ENCODE assay signal across 1 cellular context in the genomic region with DNA sequence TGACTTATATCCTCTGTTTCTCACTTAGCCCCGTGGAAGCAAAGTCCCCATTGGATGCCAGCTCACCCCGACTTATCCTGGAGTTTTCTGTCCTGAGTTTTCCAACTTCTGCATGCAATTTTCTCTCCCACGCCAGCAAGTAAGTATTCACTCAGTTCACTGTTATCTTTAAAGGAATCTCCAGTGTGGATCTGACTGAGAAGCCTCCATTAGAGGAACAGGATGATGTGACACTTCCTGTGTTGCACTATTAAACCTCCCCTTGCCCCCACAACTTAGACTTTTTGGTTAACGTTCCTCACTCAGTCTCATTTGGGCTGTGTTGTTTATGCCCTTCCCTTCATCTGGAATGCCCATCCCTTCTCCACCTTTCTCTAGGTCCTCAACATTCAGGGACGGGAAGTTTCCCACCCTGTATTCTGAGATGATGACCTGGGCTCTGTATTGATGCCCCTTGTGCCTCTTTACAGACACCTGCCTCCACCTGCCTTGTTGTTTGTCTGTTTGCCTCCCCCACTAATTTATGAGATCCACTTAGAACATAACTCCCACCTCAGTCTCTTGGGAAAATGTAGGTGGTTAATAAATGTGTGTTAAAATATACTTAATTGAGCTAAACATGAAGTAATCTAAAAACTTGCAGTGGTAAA.
TF ChIP-seq lines count a peak whose summit lies in the region.

No MANE protein-coding gene starts in this region.

TF ChIP-seq in GM12878, 131 proteins besides CTCF, POLR2A, EP300 and RAD21 (continued from another document):
- TF ChIP-seq, protein P1, sequence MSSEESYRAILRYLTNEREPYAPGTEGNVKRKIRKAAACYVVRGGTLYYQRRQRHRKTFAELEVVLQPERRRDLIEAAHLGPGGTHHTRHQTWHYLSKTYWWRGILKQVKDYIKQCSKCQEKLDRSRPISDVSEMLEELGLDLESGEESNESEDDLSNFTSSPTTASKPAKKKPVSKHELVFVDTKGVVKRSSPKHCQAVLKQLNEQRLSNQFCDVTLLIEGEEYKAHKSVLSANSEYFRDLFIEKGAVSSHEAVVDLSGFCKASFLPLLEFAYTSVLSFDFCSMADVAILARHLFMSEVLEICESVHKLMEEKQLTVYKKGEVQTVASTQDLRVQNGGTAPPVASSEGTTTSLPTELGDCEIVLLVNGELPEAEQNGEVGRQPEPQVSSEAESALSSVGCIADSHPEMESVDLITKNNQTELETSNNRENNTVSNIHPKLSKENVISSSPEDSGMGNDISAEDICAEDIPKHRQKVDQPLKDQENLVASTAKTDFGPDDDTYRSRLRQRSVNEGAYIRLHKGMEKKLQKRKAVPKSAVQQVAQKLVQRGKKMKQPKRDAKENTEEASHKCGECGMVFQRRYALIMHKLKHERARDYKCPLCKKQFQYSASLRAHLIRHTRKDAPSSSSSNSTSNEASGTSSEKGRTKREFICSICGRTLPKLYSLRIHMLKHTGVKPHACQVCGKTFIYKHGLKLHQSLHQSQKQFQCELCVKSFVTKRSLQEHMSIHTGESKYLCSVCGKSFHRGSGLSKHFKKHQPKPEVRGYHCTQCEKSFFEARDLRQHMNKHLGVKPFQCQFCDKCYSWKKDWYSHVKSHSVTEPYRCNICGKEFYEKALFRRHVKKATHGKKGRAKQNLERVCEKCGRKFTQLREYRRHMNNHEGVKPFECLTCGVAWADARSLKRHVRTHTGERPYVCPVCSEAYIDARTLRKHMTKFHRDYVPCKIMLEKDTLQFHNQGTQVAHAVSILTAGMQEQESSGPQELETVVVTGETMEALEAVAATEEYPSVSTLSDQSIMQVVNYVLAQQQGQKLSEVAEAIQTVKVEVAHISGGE (CRISPR knock-in tag; IDR thresholded peaks at IDR 0.05) = peak; percentile 89
- TF ChIP-seq NBN (IDR thresholded peaks at IDR 0.05) (no peak), YY1 (IDR thresholded peaks at IDR 0.05; ENCODE audit: low read depth, low read length) (peak; percentile 91), STAT1 (conservative IDR thresholded peaks at IDR 0.05) (no peak), EGR1 (IDR thresholded peaks at IDR 0.05; ENCODE audit: borderline replicate concordance in 1 of 2, low read depth in 2 of 2, low read length in 2 of 2) (no peak), CBX5 (IDR thresholded peaks at IDR 0.05; ENCODE audit: low read depth) (peak; percentile 73; the same call in 1 of the 2 replicates), NFYA (IDR thresholded peaks at IDR 0.05; ENCODE audit: borderline replicate concordance, low read depth, low read length) (no peak), NR2C2 (IDR thresholded peaks at IDR 0.05; ENCODE audit: borderline replicate concordance, control insufficient read depth, insufficient read length, low read depth) (no peak), ZNF24 (IDR thresholded peaks at IDR 0.05) (no peak), YBX1 (IDR thresholded peaks at IDR 0.05) (no peak), NR2C1 (IDR thresholded peaks at IDR 0.05) (peak; percentile 62; the same call in 1 of the 2 replicates), ATF7 (IDR thresholded peaks at IDR 0.05; ENCODE audit: low read depth) (no peak), PAX8 (IDR thresholded peaks at IDR 0.05) (no peak), EED (IDR thresholded peaks at IDR 0.05; ENCODE audit: low read depth) (no peak), ASH2L (IDR thresholded peaks at IDR 0.05; ENCODE audit: borderline replicate concordance, low read depth) (no peak), MEF2B (IDR thresholded peaks at IDR 0.05; ENCODE audit: partially characterized antibody, poor library complexity, severe bottlenecking) (no peak), MYB (IDR thresholded peaks at IDR 0.05; ENCODE audit: borderline replicate concordance, low read depth, low read length) (no peak), POLR2AphosphoS5 (IDR thresholded peaks at IDR 0.05; ENCODE audit: low read length) (no peak), BMI1 (IDR thresholded peaks at IDR 0.05; ENCODE audit: borderline replicate concordance) (no peak), EZH2 (IDR thresholded peaks at IDR 0.05; ENCODE audit: borderline replicate concordance, control insufficient read depth, low read depth, low read length) (no peak), KDM1A (IDR thresholded peaks at IDR 0.05; ENCODE audit: borderline replicate concordance) (no peak)
- TF ChIP-seq, protein P2, sequence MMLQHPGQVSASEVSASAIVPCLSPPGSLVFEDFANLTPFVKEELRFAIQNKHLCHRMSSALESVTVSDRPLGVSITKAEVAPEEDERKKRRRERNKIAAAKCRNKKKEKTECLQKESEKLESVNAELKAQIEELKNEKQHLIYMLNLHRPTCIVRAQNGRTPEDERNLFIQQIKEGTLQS (IDR thresholded peaks at IDR 0.05; ENCODE audit: borderline replicate concordance, extremely low read depth, low read depth, low read length) = no peak
- TF ChIP-seq, protein P3, sequence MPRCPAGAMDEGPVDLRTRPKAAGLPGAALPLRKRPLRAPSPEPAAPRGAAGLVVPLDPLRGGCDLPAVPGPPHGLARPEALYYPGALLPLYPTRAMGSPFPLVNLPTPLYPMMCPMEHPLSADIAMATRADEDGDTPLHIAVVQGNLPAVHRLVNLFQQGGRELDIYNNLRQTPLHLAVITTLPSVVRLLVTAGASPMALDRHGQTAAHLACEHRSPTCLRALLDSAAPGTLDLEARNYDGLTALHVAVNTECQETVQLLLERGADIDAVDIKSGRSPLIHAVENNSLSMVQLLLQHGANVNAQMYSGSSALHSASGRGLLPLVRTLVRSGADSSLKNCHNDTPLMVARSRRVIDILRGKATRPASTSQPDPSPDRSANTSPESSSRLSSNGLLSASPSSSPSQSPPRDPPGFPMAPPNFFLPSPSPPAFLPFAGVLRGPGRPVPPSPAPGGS (IDR thresholded peaks at IDR 0.05; ENCODE audit: borderline replicate concordance, insufficient read depth, low read depth, low read length, poor library complexity, severe bottlenecking) = no peak
- TF ChIP-seq, protein P4, sequence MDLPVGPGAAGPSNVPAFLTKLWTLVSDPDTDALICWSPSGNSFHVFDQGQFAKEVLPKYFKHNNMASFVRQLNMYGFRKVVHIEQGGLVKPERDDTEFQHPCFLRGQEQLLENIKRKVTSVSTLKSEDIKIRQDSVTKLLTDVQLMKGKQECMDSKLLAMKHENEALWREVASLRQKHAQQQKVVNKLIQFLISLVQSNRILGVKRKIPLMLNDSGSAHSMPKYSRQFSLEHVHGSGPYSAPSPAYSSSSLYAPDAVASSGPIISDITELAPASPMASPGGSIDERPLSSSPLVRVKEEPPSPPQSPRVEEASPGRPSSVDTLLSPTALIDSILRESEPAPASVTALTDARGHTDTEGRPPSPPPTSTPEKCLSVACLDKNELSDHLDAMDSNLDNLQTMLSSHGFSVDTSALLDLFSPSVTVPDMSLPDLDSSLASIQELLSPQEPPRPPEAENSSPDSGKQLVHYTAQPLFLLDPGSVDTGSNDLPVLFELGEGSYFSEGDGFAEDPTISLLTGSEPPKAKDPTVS (IDR thresholded peaks at IDR 0.05; ENCODE audit: low read depth, low read length) = no peak
- TF ChIP-seq, protein P5, sequence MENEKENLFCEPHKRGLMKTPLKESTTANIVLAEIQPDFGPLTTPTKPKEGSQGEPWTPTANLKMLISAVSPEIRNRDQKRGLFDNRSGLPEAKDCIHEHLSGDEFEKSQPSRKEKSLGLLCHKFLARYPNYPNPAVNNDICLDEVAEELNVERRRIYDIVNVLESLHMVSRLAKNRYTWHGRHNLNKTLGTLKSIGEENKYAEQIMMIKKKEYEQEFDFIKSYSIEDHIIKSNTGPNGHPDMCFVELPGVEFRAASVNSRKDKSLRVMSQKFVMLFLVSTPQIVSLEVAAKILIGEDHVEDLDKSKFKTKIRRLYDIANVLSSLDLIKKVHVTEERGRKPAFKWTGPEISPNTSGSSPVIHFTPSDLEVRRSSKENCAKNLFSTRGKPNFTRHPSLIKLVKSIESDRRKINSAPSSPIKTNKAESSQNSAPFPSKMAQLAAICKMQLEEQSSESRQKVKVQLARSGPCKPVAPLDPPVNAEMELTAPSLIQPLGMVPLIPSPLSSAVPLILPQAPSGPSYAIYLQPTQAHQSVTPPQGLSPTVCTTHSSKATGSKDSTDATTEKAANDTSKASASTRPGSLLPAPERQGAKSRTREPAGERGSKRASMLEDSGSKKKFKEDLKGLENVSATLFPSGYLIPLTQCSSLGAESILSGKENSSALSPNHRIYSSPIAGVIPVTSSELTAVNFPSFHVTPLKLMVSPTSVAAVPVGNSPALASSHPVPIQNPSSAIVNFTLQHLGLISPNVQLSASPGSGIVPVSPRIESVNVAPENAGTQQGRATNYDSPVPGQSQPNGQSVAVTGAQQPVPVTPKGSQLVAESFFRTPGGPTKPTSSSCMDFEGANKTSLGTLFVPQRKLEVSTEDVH (IDR thresholded peaks at IDR 0.05; ENCODE audit: low read depth, partially characterized antibody) = no peak
- TF ChIP-seq, protein P6, sequence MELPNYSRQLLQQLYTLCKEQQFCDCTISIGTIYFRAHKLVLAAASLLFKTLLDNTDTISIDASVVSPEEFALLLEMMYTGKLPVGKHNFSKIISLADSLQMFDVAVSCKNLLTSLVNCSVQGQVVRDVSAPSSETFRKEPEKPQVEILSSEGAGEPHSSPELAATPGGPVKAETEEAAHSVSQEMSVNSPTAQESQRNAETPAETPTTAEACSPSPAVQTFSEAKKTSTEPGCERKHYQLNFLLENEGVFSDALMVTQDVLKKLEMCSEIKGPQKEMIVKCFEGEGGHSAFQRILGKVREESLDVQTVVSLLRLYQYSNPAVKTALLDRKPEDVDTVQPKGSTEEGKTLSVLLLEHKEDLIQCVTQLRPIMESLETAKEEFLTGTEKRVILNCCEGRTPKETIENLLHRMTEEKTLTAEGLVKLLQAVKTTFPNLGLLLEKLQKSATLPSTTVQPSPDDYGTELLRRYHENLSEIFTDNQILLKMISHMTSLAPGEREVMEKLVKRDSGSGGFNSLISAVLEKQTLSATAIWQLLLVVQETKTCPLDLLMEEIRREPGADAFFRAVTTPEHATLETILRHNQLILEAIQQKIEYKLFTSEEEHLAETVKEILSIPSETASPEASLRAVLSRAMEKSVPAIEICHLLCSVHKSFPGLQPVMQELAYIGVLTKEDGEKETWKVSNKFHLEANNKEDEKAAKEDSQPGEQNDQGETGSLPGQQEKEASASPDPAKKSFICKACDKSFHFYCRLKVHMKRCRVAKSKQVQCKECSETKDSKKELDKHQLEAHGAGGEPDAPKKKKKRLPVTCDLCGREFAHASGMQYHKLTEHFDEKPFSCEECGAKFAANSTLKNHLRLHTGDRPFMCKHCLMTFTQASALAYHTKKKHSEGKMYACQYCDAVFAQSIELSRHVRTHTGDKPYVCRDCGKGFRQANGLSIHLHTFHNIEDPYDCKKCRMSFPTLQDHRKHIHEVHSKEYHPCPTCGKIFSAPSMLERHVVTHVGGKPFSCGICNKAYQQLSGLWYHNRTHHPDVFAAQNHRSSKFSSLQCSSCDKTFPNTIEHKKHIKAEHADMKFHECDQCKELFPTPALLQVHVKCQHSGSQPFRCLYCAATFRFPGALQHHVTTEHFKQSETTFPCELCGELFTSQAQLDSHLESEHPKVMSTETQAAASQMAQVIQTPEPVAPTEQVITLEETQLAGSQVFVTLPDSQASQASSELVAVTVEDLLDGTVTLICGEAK (IDR thresholded peaks at IDR 0.05; ENCODE audit: borderline replicate concordance) = peak; percentile 88
- TF ChIP-seq, protein P7, sequence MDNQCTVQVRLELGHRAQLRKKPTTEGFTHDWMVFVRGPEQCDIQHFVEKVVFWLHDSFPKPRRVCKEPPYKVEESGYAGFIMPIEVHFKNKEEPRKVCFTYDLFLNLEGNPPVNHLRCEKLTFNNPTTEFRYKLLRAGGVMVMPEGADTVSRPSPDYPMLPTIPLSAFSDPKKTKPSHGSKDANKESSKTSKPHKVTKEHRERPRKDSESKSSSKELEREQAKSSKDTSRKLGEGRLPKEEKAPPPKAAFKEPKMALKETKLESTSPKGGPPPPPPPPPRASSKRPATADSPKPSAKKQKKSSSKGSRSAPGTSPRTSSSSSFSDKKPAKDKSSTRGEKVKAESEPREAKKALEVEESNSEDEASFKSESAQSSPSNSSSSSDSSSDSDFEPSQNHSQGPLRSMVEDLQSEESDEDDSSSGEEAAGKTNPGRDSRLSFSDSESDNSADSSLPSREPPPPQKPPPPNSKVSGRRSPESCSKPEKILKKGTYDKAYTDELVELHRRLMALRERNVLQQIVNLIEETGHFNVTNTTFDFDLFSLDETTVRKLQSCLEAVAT (IDR thresholded peaks at IDR 0.05) = no peak
